In the genomic region with DNA sequence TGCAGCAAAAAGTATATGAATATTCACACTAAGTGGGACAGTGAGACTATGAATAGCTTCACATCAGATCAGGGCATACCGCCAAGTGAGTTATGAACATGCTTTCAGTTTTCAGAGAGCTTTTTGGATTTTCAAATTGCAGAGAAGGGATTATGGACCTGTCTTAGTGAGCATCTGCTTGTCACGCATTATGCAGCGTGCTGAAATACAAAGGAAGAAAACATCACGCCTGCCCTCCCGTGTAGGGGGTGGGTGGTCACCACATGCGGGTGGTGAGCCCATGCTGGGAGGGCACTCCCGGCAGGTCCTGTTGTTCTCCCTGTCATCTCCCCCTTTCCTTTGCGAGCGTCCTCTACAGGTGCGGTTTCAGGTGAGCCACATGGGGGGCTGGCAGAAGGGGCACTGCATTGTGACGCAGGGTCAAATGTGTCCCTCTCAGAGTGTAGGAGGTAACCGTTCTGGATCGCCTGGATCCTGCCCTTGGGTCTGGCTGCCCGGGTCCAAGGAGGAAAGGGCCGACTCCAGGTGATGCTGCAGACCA, we compare ENCODE assay signal across 9 cellular contexts. TPM values are rescaled to one million over a fixed set of nuclear protein-coding genes. Genes with fewer than 3 reads are reported as not detected.
DNase-seq lines count a peak whose midpoint lies in the region; ATAC-seq and TF ChIP-seq lines count a peak whose summit lies in the region.
"Had no signal": no experiment of that assay in that cellular context is flagged by ENCODE, and none has a peak within 500 bp of the region (broad histone marks: within the 10 kb centered on the region; RNA-seq: fewer than 3 reads in every experiment).

No MANE protein-coding gene starts in this region.

- H4K20me1 ChIP-seq in H9 (ENCODE audit: control insufficient read depth, insufficient read depth, insufficient read length) (no peaks in the 10 kb centered on the region), neural progenitor cell (ENCODE audit: low read depth) (peaks cover 20% of the 10 kb centered on the region)

- H3K27ac Mint-ChIP-seq in H9: peak overlapping the region in 2 of 3 experiments; percentile 71 to 80; a peak in 2 of 7 replicates
- H3K27ac Mint-ChIP-seq in neural progenitor cell: no peak overlapping the region

- no peak for TF ChIP-seq POLR2A in Peyer's patch (IDR thresholded peaks at IDR 0.05)

- no peaks in the 10 kb centered on the region for H3K36me3 Mint-ChIP-seq in H9 (ENCODE audit: insufficient read depth in 1 of 3, low read depth in 3 of 3)
- H3K36me3 Mint-ChIP-seq in neural progenitor cell: peaks cover 4% of the 10 kb centered on the region

- WGBS in H9 (ENCODE audit: extremely low coverage, insufficient read length, low lambda C conversion rate): no CpG with 5 or more reads among the region's 15 CpGs

- H3F3A ChIP-seq in neural progenitor cell (ENCODE audit: low read depth): no peaks in the 10 kb centered on the region

- no peak overlapping the region for H4K8ac ChIP-seq in H9 (replicated peaks; ENCODE audit: insufficient read length, low read depth, low read length)

- no peak overlapping the region for H3K56ac ChIP-seq in H9 (ENCODE audit: insufficient read length, low read depth, low read length)

- H3K27me3 ChIP-seq in H9 (ENCODE audit: insufficient read depth, low read length): no peaks in the 10 kb centered on the region
- H3K27me3 ChIP-seq in Peyer's patch: no peaks in the 10 kb centered on the region
- no peaks in the 10 kb centered on the region for H3K27me3 ChIP-seq in lower lobe of right lung (ENCODE audit: low read depth)
- H3K27me3 ChIP-seq in neural progenitor cell: no peaks in the 10 kb centered on the region

- H3K9me3 ChIP-seq in H9 (ENCODE audit: control insufficient read depth, low read depth, low read length): no peaks in the 10 kb centered on the region
- no peaks in the 10 kb centered on the region for H3K9me3 ChIP-seq in Peyer's patch
- H3K9me3 ChIP-seq in lower lobe of right lung: no peaks in the 10 kb centered on the region
- no peaks in the 10 kb centered on the region for H3K9me3 ChIP-seq in neural progenitor cell (ENCODE audit: low read depth)

- H3K36me3 ChIP-seq in Peyer's patch: no peaks in the 10 kb centered on the region
- no peaks in the 10 kb centered on the region for H3K36me3 ChIP-seq in lower lobe of right lung
- no peaks in the 10 kb centered on the region for H3K36me3 ChIP-seq in neural progenitor cell

- intact Hi-C loops in lower lobe of right lung (cut with DNase I): no loop called here

- H3K18ac ChIP-seq in H9 (ENCODE audit: insufficient read length, low read depth, low read length): no peak overlapping the region

- no peak overlapping the region for H2BK20ac ChIP-seq in H9 (ENCODE audit: low read depth, low read length, poor library complexity, severe bottlenecking)

- H3K9ac ChIP-seq in H9 (ENCODE audit: extremely low read depth, insufficient read length, low read length): no peak overlapping the region
- H3K9ac ChIP-seq in neural progenitor cell: no peak overlapping the region

- no peaks in the 10 kb centered on the region for H3K23me2 ChIP-seq in H9 (ENCODE audit: insufficient read length, low read depth, low read length, poor library complexity, severe bottlenecking)

- peak overlapping the region; percentile 72; the same call in 1 of the 2 replicates for H2BK15ac ChIP-seq in H9 (ENCODE audit: low read depth, low read length)

- H3K27me3 Mint-ChIP-seq in H9 (ENCODE audit: low read depth) (no peaks in the 10 kb centered on the region), neural progenitor cell (ENCODE audit: insufficient read depth, low read depth) (peaks cover 5% of the 10 kb centered on the region)

- no peaks in the 10 kb centered on the region for H3K79me1 ChIP-seq in H9 (ENCODE audit: insufficient read depth, low read depth, low read length, poor library complexity, severe bottlenecking)

- no peak overlapping the region for H3K23ac ChIP-seq in H9 (ENCODE audit: insufficient read length, low read depth, low read length)

- H3K4me1 Mint-ChIP-seq in H9 (peaks cover 27 to 28% of the 10 kb centered on the region in 2 experiments), neural progenitor cell (peaks cover 32% of the 10 kb centered on the region)

- no peak overlapping the region for H2AK5ac ChIP-seq in H9 (ENCODE audit: insufficient read length, low read length)

- no peak overlapping the region for H4K5ac ChIP-seq in H9 (ENCODE audit: insufficient read length, low read depth, low read length)

- no peak overlapping the region for H4K91ac ChIP-seq in H9 (ENCODE audit: insufficient read length, low read depth, low read length)

- H3K27ac ChIP-seq in H9 (ENCODE audit: insufficient read length, low read depth, low read length): no peak overlapping the region
- H3K27ac ChIP-seq in Peyer's patch: peak overlapping the region; percentile 42 to 65 (median 52)
- no peak overlapping the region for H3K27ac ChIP-seq in lower lobe of right lung
- no peak overlapping the region for H3K27ac ChIP-seq in neural progenitor cell

- H2BK12ac ChIP-seq in H9 (ENCODE audit: insufficient read length, low read depth, low read length): no peak overlapping the region

- no peak overlapping the region for H2BK120ac ChIP-seq in H9 (ENCODE audit: low read depth, low read length, poor library complexity, severe bottlenecking)

- H3K4me3 ChIP-seq in Peyer's patch (peak overlapping the region in 2 of 4 donors; percentile 9 to 28), lower lobe of right lung (no peak overlapping the region), neural progenitor cell (no peak overlapping the region)

- H3K9me3 Mint-ChIP-seq in H9 (no peaks in the 10 kb centered on the region), neural progenitor cell (no peaks in the 10 kb centered on the region)

- H3T11ph ChIP-seq in H9 (ENCODE audit: low read length): no peak overlapping the region

- no peak overlapping the region for H3K4ac ChIP-seq in H9 (ENCODE audit: low read depth, low read length)

- peak; percentile 11 for ATAC-seq in GM18867 (IDR thresholded peaks at IDR 0.05; ENCODE audit: unreplicated experiment)
- peak; percentile 11 to 13 for ATAC-seq in lower lobe of right lung

- H3K79me2 ChIP-seq in H9 (ENCODE audit: insufficient read depth, low read length): no peaks in the 10 kb centered on the region
- H3K79me2 ChIP-seq in neural progenitor cell (ENCODE audit: low read depth): peaks cover 4% of the 10 kb centered on the region

- no peak overlapping the region for H2BK5ac ChIP-seq in H9 (ENCODE audit: insufficient read length, low read length)

- H3K4me1 ChIP-seq in H9 (ENCODE audit: insufficient read depth, low read length): peaks cover 7% of the 10 kb centered on the region; the same call in 1 of the 2 replicates
- H3K4me1 ChIP-seq in Peyer's patch: peaks cover 0 to 33% (median 13%) of the 10 kb centered on the region in 4 donors
- no peaks in the 10 kb centered on the region for H3K4me1 ChIP-seq in lower lobe of right lung
- H3K4me1 ChIP-seq in neural progenitor cell: no peaks in the 10 kb centered on the region

- TF ChIP-seq CTCF in H9 (conservative IDR thresholded peaks at IDR 0.05) (no peak), Peyer's patch (IDR thresholded peaks at IDR 0.05) (no peak), lower lobe of right lung (IDR thresholded peaks at IDR 0.05) (no peak), neural progenitor cell (IDR thresholded peaks at IDR 0.05) (no peak)

- no peak overlapping the region for H3K14ac ChIP-seq in H9 (ENCODE audit: insufficient read depth, low read length)

- H2AFZ ChIP-seq in H9 (ENCODE audit: low read length): no peak overlapping the region
- H2AFZ ChIP-seq in neural progenitor cell (replicated peaks): no peak overlapping the region

- no peak overlapping the region for H3K4me2 ChIP-seq in H9 (ENCODE audit: insufficient read depth, insufficient read length, low read length)
- no peak overlapping the region for H3K4me2 ChIP-seq in neural progenitor cell

- DNase-seq in H9: no peak
- DNase-seq in Peyer's patch: no peak
- DNase-seq in lower lobe of right lung: no peak
- DNase-seq in RKO (ENCODE audit: low spot score): no peak
- no peak for DNase-seq in neural progenitor cell (ENCODE audit: low spot score)
- DNase-seq in foreskin melanocyte: no peak
- DNase-seq in HK-2 (ENCODE audit: unreplicated experiment): no peak
- DNase-seq: HCEC 1CT had no signal

- H3K4me3 Mint-ChIP-seq in H9 (no peak overlapping the region), neural progenitor cell (no peak overlapping the region)

RNA-seq across cellular contexts. Expression of gene TRAF3, which starts 42.6 kb away (rescaled TPM):
- total RNA-seq in H9 (2021): 9.6 TPM in 2 replicates
- total RNA-seq in Peyer's patch: 10 to 100 TPM; 31.7 to 47.8 (median 41.8) TPM
- total RNA-seq in lower lobe of right lung: 19.7 TPM
- 15.7 and 18.1 TPM in 2 replicates for total RNA-seq in neural progenitor cell (ENCODE audit: low replicate concordance)

Comparison
In these comparisons a context has a peak if more than half of its experiments do, and no peak if none do; other contexts are left out.
1. H3K27ac ChIP-seq: peak in Peyer's patch (4 of 4); none in H9 (single experiment), lower lobe of right lung (single experiment) and neural progenitor cell (single experiment).